ENCODE assay signal across 1 cellular context in genomic region chr18:3261393-3262233, GRCh38.
TF ChIP-seq lines count a peak whose summit lies in the region.

Gene MYL12B (plus strand): TSS chr18:3262133. CDS start chr18:3272899, 10,766 bp downstream.

TF ChIP-seq in K562, 482 proteins besides CTCF, POLR2A, EP300 and RAD21 (continued from another document and continues in another):
- TF ChIP-seq ZNF407 (IDR thresholded peaks at IDR 0.05; ENCODE audit: low read depth) (no peak; the same call in 1 of the 2 replicates), ZSCAN32 (CRISPR knock-in tag; IDR thresholded peaks at IDR 0.05) (no peak), PTBP1 (IDR thresholded peaks at IDR 0.05; ENCODE audit: low read depth, low read length) (no peak), ZBTB7A (IDR thresholded peaks at IDR 0.05; ENCODE audit: borderline replicate concordance, control insufficient read depth, low read depth, low read length) (peak; percentile 69; the same call in 1 of the 2 replicates), ZBTB40 (IDR thresholded peaks at IDR 0.05) (peak; percentile 97), ZBTB40 (CRISPR knock-in tag; IDR thresholded peaks at IDR 0.05) (no peak; the same call in 1 of the 2 replicates), DNMT1 (IDR thresholded peaks at IDR 0.05) (no peak), EGR1 (conservative IDR thresholded peaks at IDR 0.05) (peak; percentile 71), ZNF830 (CRISPR knock-in tag; IDR thresholded peaks at IDR 0.05) (no peak), MEIS2 (IDR thresholded peaks at IDR 0.05; ENCODE audit: partially characterized antibody) (no peak), HIVEP1 (CRISPR knock-in tag; IDR thresholded peaks at IDR 0.05) (no peak), ZNF639 (CRISPR knock-in tag; conservative IDR thresholded peaks at IDR 0.05 in 1 of 2, IDR thresholded peaks at IDR 0.05 in 1 of 2) (peak in 1 of 2 experiments; percentile 49; a peak in 2 of 4 replicates), STAG1 (CRISPR knock-in tag; IDR thresholded peaks at IDR 0.05; ENCODE audit: borderline replicate concordance) (no peak), E2F8 (IDR thresholded peaks at IDR 0.05; ENCODE audit: low read depth, partially characterized antibody) (peak; percentile 98), ZNF12 (CRISPR knock-in tag; IDR thresholded peaks at IDR 0.05) (peak; percentile 73; the same call in 1 of the 2 replicates), LARP7 (IDR thresholded peaks at IDR 0.05) (no peak; the same call in 1 of the 2 replicates), ARID2 (IDR thresholded peaks at IDR 0.05) (no peak), PML (IDR thresholded peaks at IDR 0.05; ENCODE audit: low read length) (peak; percentile 59), XRCC3 (IDR thresholded peaks at IDR 0.05) (no peak), NFE2 (IDR thresholded peaks at IDR 0.05; ENCODE audit: low read depth) (peak; percentile 18; the same call in 1 of the 2 replicates), PURB (CRISPR knock-in tag; IDR thresholded peaks at IDR 0.05; ENCODE audit: low read depth) (no peak), NR3C1 (CRISPR knock-in tag; IDR thresholded peaks at IDR 0.05) (no peak; the same call in 1 of the 2 replicates), ZNF444 (CRISPR knock-in tag; IDR thresholded peaks at IDR 0.05) (no peak), RFX5 (IDR thresholded peaks at IDR 0.05; ENCODE audit: low read depth, low read length) (no peak), CREB3 (tag; conservative IDR thresholded peaks at IDR 0.05; ENCODE audit: low read depth) (no peak), TSHZ1 (CRISPR knock-in tag; IDR thresholded peaks at IDR 0.05) (no peak), CBX1 (IDR thresholded peaks at IDR 0.05; ENCODE audit: low read depth) (0 out of 2 replicates have a peak, but pooled peaks have one; percentile 27), SMAD4 (CRISPR knock-in tag; conservative IDR thresholded peaks at IDR 0.05) (peak; percentile 97)
